ENCODE assay signal across 2 cellular contexts in genomic region chr10:86959737-86960002, GRCh38.
TF ChIP-seq lines count a peak whose summit lies in the region.

No MANE protein-coding gene starts in this region.

TF ChIP-seq in HepG2, 621 proteins besides CTCF, POLR2A, EP300 and RAD21:
- TF ChIP-seq ARID2 (CRISPR knock-in tag; IDR thresholded peaks at IDR 0.05; ENCODE audit: borderline replicate concordance) (no peak), RBM39 (IDR thresholded peaks at IDR 0.05; ENCODE audit: low read depth, low read length, poor library complexity, severe bottlenecking) (peak; percentile 10)

TF ChIP-seq in endothelial cell of umbilical vein, 7 proteins besides CTCF, POLR2A, EP300 and RAD21:
- TF ChIP-seq POLR2AphosphoS5 (IDR thresholded peaks at IDR 0.05; ENCODE audit: insufficient read depth, low read depth, low read length): no peak
- TF ChIP-seq EZH2 (IDR thresholded peaks at IDR 0.05; ENCODE audit: borderline replicate concordance, low read depth, low read length, severe bottlenecking): no peak
- no peak for TF ChIP-seq FOS (IDR thresholded peaks at IDR 0.05; ENCODE audit: borderline replicate concordance, insufficient read depth, low read length)
- TF ChIP-seq MAX (IDR thresholded peaks at IDR 0.05; ENCODE audit: insufficient read depth, insufficient read length): no peak
- no peak for TF ChIP-seq MYC (IDR thresholded peaks at IDR 0.05; ENCODE audit: low read depth, low read length)
- no peak for TF ChIP-seq JUN (IDR thresholded peaks at IDR 0.05; ENCODE audit: borderline replicate concordance, insufficient read depth, insufficient read length, low read depth)
- TF ChIP-seq GATA2 (IDR thresholded peaks at IDR 0.05; ENCODE audit: insufficient read depth, insufficient read length, low read depth, low read length): no peak
